Comparison of ENCODE assay signal across 1 cellular context in genomic region chr10:109429956-109430760, GRCh38.
TF ChIP-seq lines count a peak whose summit lies in the region.

No MANE protein-coding gene starts in this region.

TF ChIP-seq in IMR-90, 13 proteins besides CTCF, POLR2A, EP300 and RAD21 (continued from another document):
- TF ChIP-seq ELK1 (IDR thresholded peaks at IDR 0.05; ENCODE audit: borderline replicate concordance, low read depth, low read length), result no peak
- no peak for TF ChIP-seq NFE2L2 (IDR thresholded peaks at IDR 0.05; ENCODE audit: low read depth, low read length)
- no peak for TF ChIP-seq USF2 (IDR thresholded peaks at IDR 0.05; ENCODE audit: low read depth, low read length)
